35 cellular contexts compared by ENCODE assay signal in genomic region chr17:44663095-44663494, GRCh38. TPM values are rescaled to one million over a fixed set of nuclear protein-coding genes. Genes with fewer than 3 reads are reported as not detected.
"Had no signal": no experiment of that assay in that cellular context is flagged by ENCODE, and none has a peak within 500 bp of the region (broad histone marks: within the 10 kb centered on the region; RNA-seq: fewer than 3 reads in every experiment).

No MANE protein-coding gene starts in this region.

- DNase-seq: activated effector memory CD4-positive, alpha-beta T cell treated with anti-CD3 and anti-CD28 coated beads, Interleukin-2, amount 50 U/mL, for 16 hours; activated effector memory CD4-positive, alpha-beta T cell treated with Interleukin-2 at 50 U/mL for 16 hours; activated gamma-delta T cell; activated gamma-delta T cell treated with Interleukin-2 at 50 U/mL for 16 hours; activated naive CD4-positive, alpha-beta T cell; activated naive CD4-positive, alpha-beta T cell treated with anti-CD3 and anti-CD28 coated beads for 36 hours; activated naive CD4-positive, alpha-beta T cell treated with anti-CD3 and anti-CD28 coated beads, Interleukin-2, amount 10 ng/mL, durations not matched to agents 7 days and 5 days; activated naive CD4-positive, alpha-beta T cell treated with anti-CD3 and anti-CD28 coated beads, Interleukin-2, amount 50 U/mL, for 16 hours; activated naive CD4-positive, alpha-beta T cell treated with Interleukin-2 at 50 U/mL for 16 hours; activated naive CD8-positive, alpha-beta T cell treated with anti-CD3 and anti-CD28 coated beads for 36 hours; activated naive CD8-positive, alpha-beta T cell treated with anti-CD3 and anti-CD28 coated beads, Interleukin-2, amount 10 ng/mL, durations not matched to agents 7 days and 5 days; activated naive CD8-positive, alpha-beta T cell treated with anti-CD3 and anti-CD28 coated beads, Interleukin-2, amount 50 U/mL, for 24 hours; activated T-cell treated with anti-CD3 and anti-CD28 coated beads, Interleukin-2, amount 50 U/mL, for 4 hours; activated T-cell treated with anti-CD3 and anti-CD28 coated beads, Interleukin-2, amount 50 U/mL, for 48 hours; activated T-cell treated with anti-CD3 and anti-CD28 coated beads, Interleukin-2, amount 50 U/mL, for 72 hours; adrenal gland; amniotic stem cell; amygdala; anterior cingulate cortex; aorta; body of pancreas; brain microvascular endothelial cell; caudate nucleus; central memory CD4-positive, alpha-beta T cell; cerebellar nuclear complex had no signal

- H3K9me3 ChIP-seq: adrenal gland, ascending aorta, body of pancreas, breast epithelium had no signal

- H3K36me3 ChIP-seq: adrenal gland, ascending aorta, brain microvascular endothelial cell, breast epithelium, cardiac muscle cell had no signal

- H3K27me3 ChIP-seq: ascending aorta, body of pancreas, brain microvascular endothelial cell, breast epithelium, cardiac muscle cell had no signal

- H3K4me3 ChIP-seq: adrenal gland, ascending aorta, body of pancreas, breast epithelium, cardiac muscle cell had no signal

- FAIRE-seq: astrocyte, bronchial epithelial cell, colon had no signal

- ATAC-seq: activated naive CD4-positive, alpha-beta T cell treated with anti-CD3 and anti-CD28 coated beads, Interleukin-2, amount 50 U/mL, for 72 hours; activated naive CD8-positive, alpha-beta T cell treated with anti-CD3 and anti-CD28 coated beads, Interleukin-2, amount 50 U/mL, for 24 hours; activated T-cell treated with anti-CD3 and anti-CD28 coated beads, Interleukin-2, amount 50 U/mL, for 4 hours; activated T-cell treated with anti-CD3 and anti-CD28 coated beads, Interleukin-2, amount 50 U/mL, for 72 hours; activated T-helper 17 cell treated with anti-CD3 and anti-CD28 coated beads, Interleukin-2, amount 50 U/mL, for 72 hours; body of pancreas had no signal

- H3K4me1 ChIP-seq: adrenal gland, ascending aorta, body of pancreas, breast epithelium had no signal

- H3K27ac ChIP-seq: adrenal gland, ascending aorta, body of pancreas, brain microvascular endothelial cell, breast epithelium, cardiac muscle cell had no signal

RNA-seq across cellular contexts. Expression of gene MEIOC, which starts 6.8 kb away (rescaled TPM):
- total RNA-seq: activated naive CD8-positive, alpha-beta T cell treated with anti-CD3 and anti-CD28 coated beads, Interleukin-2, amount 10 ng/mL, durations not matched to agents 7 days and 5 days; adrenal gland; aorta; ascending aorta; body of pancreas; bronchial epithelial cell; cardiac septum; cerebellum had no signal
- polyA plus RNA-seq: aorta had no signal
